In genomic region chr3:119751423-119751822, GRCh38 we compare ENCODE assay signal across 25 cellular contexts. TPM values are rescaled to one million over a fixed set of nuclear protein-coding genes. Genes with fewer than 3 reads are reported as not detected.
DNase-seq lines count a peak whose midpoint lies in the region; FAIRE-seq and TF ChIP-seq lines count a peak whose summit lies in the region.
"Had no signal": no experiment of that assay in that cellular context is flagged by ENCODE, and none has a peak within 500 bp of the region (broad histone marks: within the 10 kb centered on the region; RNA-seq: fewer than 3 reads in every experiment).

No MANE protein-coding gene starts in this region.

- dilution Hi-C loops in endothelial cell of umbilical vein (cut with MboI; ENCODE audit: extremely low pct_ligation_motif_present, low sequenced_read_pairs) = no loop called here

- peak overlapping the region; percentile 16 for H3K27ac Mint-ChIP-seq in osteocyte (ENCODE audit: unreplicated experiment)

- H3K27me3 Mint-ChIP-seq in osteocyte (ENCODE audit: unreplicated experiment) = no peaks in the 10 kb centered on the region

- H3K9ac ChIP-seq in endothelial cell of umbilical vein (replicated peaks; ENCODE audit: extremely low read depth, insufficient read depth, low read length) = peak overlapping the region; percentile 5

- POLR2A ChIA-PET in endothelial cell of umbilical vein (lab: Charles Lee) = interaction anchor here (1.0 to 1.3 kb wide), 2 partner anchors 17 to 344 kb away, joined by 3 to 4 read pairs; no protein-coding TSS in a partner anchor

- H3K9me1 ChIP-seq in endothelial cell of umbilical vein (replicated peaks; ENCODE audit: control insufficient read depth, extremely low read depth, insufficient read depth, low read length) = no peaks in the 10 kb centered on the region

- H3K4me3 ChIP-seq in astrocyte of the spinal cord (ENCODE audit: low read depth, low read length) = no peak overlapping the region
- H3K4me3 ChIP-seq in endothelial cell of umbilical vein (replicated peaks in 1 of 3; ENCODE audit: insufficient read depth in 1 of 3, low read depth in 1 of 3, low read length in 3 of 3) = no peak overlapping the region
- no peak overlapping the region for H3K4me3 ChIP-seq in right atrium auricular region

- peaks cover 32% of the 10 kb centered on the region for H3K9me3 Mint-ChIP-seq in osteocyte (ENCODE audit: unreplicated experiment)

- H3K27me3 ChIP-seq in endothelial cell of umbilical vein (ENCODE audit: control insufficient read depth in 2 of 2, insufficient read depth in 2 of 2, low read length in 2 of 2) = no peaks in the 10 kb centered on the region
- no peaks in the 10 kb centered on the region for H3K27me3 ChIP-seq in right atrium auricular region

- H3K9me3 ChIP-seq in endothelial cell of umbilical vein (replicated peaks; ENCODE audit: control insufficient read depth, insufficient read depth, low read length) (no peaks in the 10 kb centered on the region), right atrium auricular region (peaks cover 0 to 17% of the 10 kb centered on the region in 2 donors)

- H3K4me2 ChIP-seq in endothelial cell of umbilical vein (ENCODE audit: insufficient read depth, low read length) = peak overlapping the region; percentile 56

- H3K4me1 Mint-ChIP-seq in osteocyte (ENCODE audit: unreplicated experiment) = peaks cover 7% of the 10 kb centered on the region

- H3K36me3 Mint-ChIP-seq in osteocyte (ENCODE audit: unreplicated experiment) = peaks cover 2% of the 10 kb centered on the region

- DNase-seq in EH (ENCODE audit: low read depth) (peak; percentile 17), astrocyte of the spinal cord (ENCODE audit: low read depth, low spot score) (peak; percentile 15), endothelial cell of umbilical vein (ENCODE audit: low read depth, low spot score) (peak; percentile 93), osteocyte (ENCODE audit: extremely low spot score, unreplicated experiment) (no peak), HUDEP-2 (lab: John Stamatoyannopoulos, UW; ENCODE audit: unreplicated experiment in 76 of 76) (no peak), right atrium auricular region (ENCODE audit: low spot score) (no peak), activated T-cell treated with anti-CD3 and anti-CD28 coated beads for 4 hours (no peak)
- DNase-seq: 8988T, Calu3, DMS79 treated with DMSO at 0.1 percent for 48 hours, Kasumi-1, NCI-H1092 treated with DMSO at 0.1 percent for 48 hours, NCI-H1436, NCI-H187, NCI-H2171 treated with DMSO at 0.1 percent for 48 hours, NCI-H345, NCI-H510A treated with DMSO at 0.1 percent for 48 hours, NCI-H748 treated with DMSO at 0.1 percent for 48 hours had no signal

- no peak overlapping the region for H3K4me3 Mint-ChIP-seq in osteocyte (ENCODE audit: unreplicated experiment)

- peak overlapping the region; percentile 68 for H3K27ac ChIP-seq in endothelial cell of umbilical vein (ENCODE audit: insufficient read depth, low read depth, low read length)
- no peak overlapping the region for H3K27ac ChIP-seq in right atrium auricular region
- H3K27ac ChIP-seq: HL-60 had no signal

- CTCF ChIA-PET in endothelial cell of umbilical vein (lab: Charles Lee) = interaction anchor here (0.9 to 2.0 kb wide), 6 partner anchors 10 to 141 kb away, joined by 3 to 12 read pairs (median 3); no protein-coding TSS in a partner anchor

- no peaks in the 10 kb centered on the region for H3K79me2 ChIP-seq in endothelial cell of umbilical vein (ENCODE audit: control insufficient read depth, insufficient read depth, low read length)

- TF ChIP-seq POLR2A in endothelial cell of umbilical vein (IDR thresholded peaks at IDR 0.05; ENCODE audit: low read depth, low read length) = no peak

- H3K4me1 ChIP-seq in endothelial cell of umbilical vein (ENCODE audit: control insufficient read depth, extremely low read depth, insufficient read depth, low read length) (peaks cover 19% of the 10 kb centered on the region), right atrium auricular region (no peaks in the 10 kb centered on the region)

- intact Hi-C loops in endothelial cell of umbilical vein (cut with micrococcal nuclease) = loop anchor here (1.0 kb wide), 1 partner anchor 18 kb away; no protein-coding TSS in a partner anchor

- FAIRE-seq in endothelial cell of umbilical vein (lab: Jason Lieb, UNC) = peak; percentile 91
- FAIRE-seq: GM12892, H54, HepG2, RCC 7860 had no signal

- H4K20me1 ChIP-seq in endothelial cell of umbilical vein (replicated peaks; ENCODE audit: control insufficient read depth, extremely low read depth, insufficient read depth, low read length) = no peaks in the 10 kb centered on the region

- H2AFZ ChIP-seq in endothelial cell of umbilical vein (ENCODE audit: low read depth, low read length) = peak overlapping the region; percentile 53

- in situ Hi-C loops in astrocyte of the spinal cord (cut with HindIII; ENCODE audit: low sequenced_read_pairs) = no loop called here

- no TSS peak for BruUV-seq in endothelial cell of umbilical vein (replicated peaks; lab: Mats Ljungman, UMichigan)

- TF ChIP-seq CTCF in astrocyte of the spinal cord (IDR thresholded peaks at IDR 0.05; ENCODE audit: low read depth, low read length) (no peak), endothelial cell of umbilical vein (IDR thresholded peaks at IDR 0.05; ENCODE audit: extremely low read depth in 1 of 2, insufficient read depth in 1 of 2, low read depth in 1 of 2, low read length in 2 of 2) (peak in 1 of 2 donors; percentile 9), osteocyte (IDR thresholded peaks at IDR 0.05) (no peak), right atrium auricular region (IDR thresholded peaks at IDR 0.05) (no peak)

- H3K36me3 ChIP-seq in endothelial cell of umbilical vein (ENCODE audit: control insufficient read depth in 2 of 2, extremely low read depth in 1 of 2, insufficient read depth in 2 of 2, low read length in 2 of 2) = no peaks in the 10 kb centered on the region
- H3K36me3 ChIP-seq in right atrium auricular region = no peaks in the 10 kb centered on the region

TF ChIP-seq in endothelial cell of umbilical vein, 7 proteins besides CTCF, POLR2A, EP300 and RAD21:
- peak; percentile 8 for TF ChIP-seq JUN (IDR thresholded peaks at IDR 0.05; ENCODE audit: borderline replicate concordance, insufficient read depth, insufficient read length, low read depth)
- TF ChIP-seq POLR2AphosphoS5 (IDR thresholded peaks at IDR 0.05; ENCODE audit: insufficient read depth, low read depth, low read length) = no peak

RNA-seq across cellular contexts. Expression of gene NR1I2, which starts 30.5 kb away (rescaled TPM):
- total RNA-seq in endothelial cell of umbilical vein = not detected in 2 replicates
- 0.03 TPM in 2 replicates for polyA plus RNA-seq in endothelial cell of umbilical vein
- polyA plus RNA-seq in endothelial cell of umbilical vein (2011; cell fraction: cytosol; rRNA removed) = 0.04 TPM in 1 of 2 replicates, not detected in the other
- polyA plus RNA-seq in endothelial cell of umbilical vein (2011; cell fraction: nucleus; rRNA removed) = 0.05 TPM in 1 of 2 replicates, not detected in the other
- polyA plus RNA-seq in endothelial cell of umbilical vein (2012) = not detected in 2 replicates
- 0.11 TPM in 1 of 2 replicates, not detected in the other for polyA minus RNA-seq in endothelial cell of umbilical vein
- not detected for polyA minus RNA-seq in endothelial cell of umbilical vein (2011; cell fraction: cytosol; rRNA and poly(A)+ RNA removed)
- polyA minus RNA-seq in endothelial cell of umbilical vein (2011; cell fraction: nucleus; rRNA and poly(A)+ RNA removed) = not detected in 2 replicates
- total RNA-seq in osteocyte = not detected in 2 replicates
- total RNA-seq in right atrium auricular region = under 1 TPM in 1 of 2 donors, not detected in 1; 0.82 TPM
- total RNA-seq: M059J had no signal
- polyA plus RNA-seq: BJ had no signal

RNA-seq across cellular contexts. Expression of gene CFAP91, which starts 48.6 kb away (rescaled TPM):
- 0.40 and 0.51 TPM in 2 replicates for total RNA-seq in endothelial cell of umbilical vein
- polyA plus RNA-seq in endothelial cell of umbilical vein = 0.54 and 1.0 TPM in 2 replicates
- polyA plus RNA-seq in endothelial cell of umbilical vein (2011; cell fraction: cytosol; rRNA removed) = 0.43 and 0.49 TPM in 2 replicates
- polyA plus RNA-seq in endothelial cell of umbilical vein (2011; cell fraction: nucleus; rRNA removed) = 3.8 and 5.8 TPM in 2 replicates
- not detected in 2 replicates for polyA plus RNA-seq in endothelial cell of umbilical vein (2012)
- polyA minus RNA-seq in endothelial cell of umbilical vein = 1.1 and 2.2 TPM in 2 replicates
- not detected for polyA minus RNA-seq in endothelial cell of umbilical vein (2011; cell fraction: cytosol; rRNA and poly(A)+ RNA removed)
- polyA minus RNA-seq in endothelial cell of umbilical vein (2011; cell fraction: nucleus; rRNA and poly(A)+ RNA removed) = 2.6 and 4.1 TPM in 2 replicates
- total RNA-seq in osteocyte = not detected in 2 replicates
- 1 to 10 TPM; 1.5 to 3.1 TPM for total RNA-seq in right atrium auricular region
- total RNA-seq: HepG2 had no signal
- polyA plus RNA-seq: HepG2 had no signal

Comparison
In these comparisons a context has a peak if more than half of its experiments do, and no peak if none do; other contexts are left out.
1. DNase-seq: peak in EH (single experiment), astrocyte of the spinal cord (single experiment) and endothelial cell of umbilical vein (single experiment); none in osteocyte (single experiment), HUDEP-2 (0 of 76), right atrium auricular region (single experiment) and activated T-cell treated with anti-CD3 and anti-CD28 coated beads for 4 hours (single experiment).